In genomic region chr16:24094660-24095059, GRCh38 we compare ENCODE assay signal across 28 cellular contexts.
DNase-seq lines count a peak whose midpoint lies in the region; ATAC-seq lines count a peak whose summit lies in the region.
"Had no signal": no experiment of that assay in that cellular context is flagged by ENCODE, and none has a peak within 500 bp of the region (broad histone marks: within the 10 kb centered on the region; RNA-seq: fewer than 3 reads in every experiment).

No MANE protein-coding gene starts in this region.

- no peak overlapping the region for H3K27ac ChIP-seq in CD8-positive, alpha-beta memory T cell (ENCODE audit: low read depth, low read length)
- H3K27ac ChIP-seq in Karpas-422 (ENCODE audit: low read length), result no peak overlapping the region
- H3K27ac ChIP-seq: A549, C4-2B, GM23248 had no signal

- peak overlapping the region; percentile 2 for H3K27ac Mint-ChIP-seq in activated T-cell treated with anti-CD3 and anti-CD28 coated beads, Interleukin-2, amount 50 U/mL, for 72 hours
- H3K27ac Mint-ChIP-seq in CD8-positive, alpha-beta memory T cell, result peak overlapping the region in 6 of 8 donors; percentile 3 to 94 (median 70)
- H3K27ac Mint-ChIP-seq in T-helper 17 cell, result peak overlapping the region; percentile 12
- peak overlapping the region; percentile 14 to 75 for H3K27ac Mint-ChIP-seq in effector memory CD8-positive, alpha-beta T cell
- H3K27ac Mint-ChIP-seq: CD8-positive, alpha-beta T cell had no signal

- no peak overlapping the region for H2AFZ ChIP-seq in Karpas-422 (ENCODE audit: low read length)
- H2AFZ ChIP-seq: GM23248 had no signal

- no peaks in the 10 kb centered on the region for H3K4me1 ChIP-seq in CD8-positive, alpha-beta memory T cell (ENCODE audit: insufficient read depth, low read length)
- no peaks in the 10 kb centered on the region for H3K4me1 ChIP-seq in Karpas-422 (ENCODE audit: low read length)
- H3K4me1 ChIP-seq: A549 had no signal

- no peaks in the 10 kb centered on the region for H3K27me3 Mint-ChIP-seq in activated T-cell treated with anti-CD3 and anti-CD28 coated beads, Interleukin-2, amount 50 U/mL, for 72 hours (ENCODE audit: low read depth)
- peaks cover 0 to 2% of the 10 kb centered on the region in 2 donors for H3K27me3 Mint-ChIP-seq in CD8-positive, alpha-beta memory T cell
- H3K27me3 Mint-ChIP-seq in T-helper 17 cell, result no peaks in the 10 kb centered on the region
- H3K27me3 Mint-ChIP-seq in effector memory CD8-positive, alpha-beta T cell, result no peaks in the 10 kb centered on the region

- H3K9me2 ChIP-seq in Karpas-422 (replicated peaks; ENCODE audit: insufficient read depth, low read length), result no peaks in the 10 kb centered on the region

- peaks cover 8 to 13% of the 10 kb centered on the region in 2 donors for H3K9me3 Mint-ChIP-seq in activated T-cell treated with anti-CD3 and anti-CD28 coated beads, Interleukin-2, amount 50 U/mL, for 72 hours
- peaks cover 11 to 22% (median 17%) of the 10 kb centered on the region in 5 donors for H3K9me3 Mint-ChIP-seq in CD8-positive, alpha-beta memory T cell
- peaks cover 0 to 5% of the 10 kb centered on the region in 2 donors for H3K9me3 Mint-ChIP-seq in effector memory CD8-positive, alpha-beta T cell

- H3K9me3 ChIP-seq in CD8-positive, alpha-beta memory T cell (ENCODE audit: low read length), result peaks cover 14% of the 10 kb centered on the region
- H3K9me3 ChIP-seq in T-helper 17 cell (ENCODE audit: control insufficient read depth, low read length, poor library complexity, severe bottlenecking) (no peaks in the 10 kb centered on the region), Karpas-422 (ENCODE audit: low read length) (no peaks in the 10 kb centered on the region)

- H3K79me2 ChIP-seq in Karpas-422 (ENCODE audit: low read length), result no peaks in the 10 kb centered on the region

- POLR2A ChIA-PET in CD8-positive, alpha-beta memory T cell (lab: Charles Lee), result no interaction called here

- no peak for ATAC-seq in activated T-cell treated with anti-CD3 and anti-CD28 coated beads, Interleukin-2, amount 50 U/mL, for 72 hours (replicated peaks in 1 of 2)
- no peak for ATAC-seq in T-helper 17 cell
- no peak for ATAC-seq in effector memory CD8-positive, alpha-beta T cell (replicated peaks)
- ATAC-seq: A549; CD8-positive, alpha-beta T cell; GM12878; PC-3 had no signal

- H3K4me3 Mint-ChIP-seq in activated T-cell treated with anti-CD3 and anti-CD28 coated beads, Interleukin-2, amount 50 U/mL, for 72 hours, result no peak overlapping the region
- no peak overlapping the region for H3K4me3 Mint-ChIP-seq in CD8-positive, alpha-beta memory T cell
- H3K4me3 Mint-ChIP-seq in T-helper 17 cell, result peak overlapping the region; percentile 37
- no peak overlapping the region for H3K4me3 Mint-ChIP-seq in effector memory CD8-positive, alpha-beta T cell
- H3K4me3 Mint-ChIP-seq: CD8-positive, alpha-beta T cell had no signal

- no peak overlapping the region for H3K4me3 ChIP-seq in CD8-positive, alpha-beta memory T cell (ENCODE audit: low read length)
- no peak overlapping the region for H3K4me3 ChIP-seq in Karpas-422 (ENCODE audit: low read length)
- H3K4me3 ChIP-seq: A549, GM12878, GM23248 had no signal

- peaks cover 37% of the 10 kb centered on the region for H3K36me3 ChIP-seq in CD8-positive, alpha-beta memory T cell (ENCODE audit: insufficient read depth, low read length)
- no peaks in the 10 kb centered on the region for H3K36me3 ChIP-seq in Karpas-422 (ENCODE audit: insufficient read depth, low read length)

- H3K9ac ChIP-seq in Karpas-422 (ENCODE audit: low read length), result no peak overlapping the region
- H3K9ac ChIP-seq: GM23248 had no signal

- no peaks in the 10 kb centered on the region for H4K20me1 ChIP-seq in Karpas-422 (ENCODE audit: insufficient read depth, low read depth, low read length)

- no peak overlapping the region for H3K4me2 ChIP-seq in Karpas-422 (ENCODE audit: low read depth, low read length, poor library complexity, severe bottlenecking)
- H3K4me2 ChIP-seq: A549 had no signal

- peaks cover 11 to 35% of the 10 kb centered on the region in 2 donors for H3K36me3 Mint-ChIP-seq in activated T-cell treated with anti-CD3 and anti-CD28 coated beads, Interleukin-2, amount 50 U/mL, for 72 hours (ENCODE audit: insufficient read depth in 2 of 2)
- H3K36me3 Mint-ChIP-seq in CD8-positive, alpha-beta memory T cell, result peaks cover 41 to 90% (median 42%) of the 10 kb centered on the region in 3 donors
- peaks cover 17% of the 10 kb centered on the region for H3K36me3 Mint-ChIP-seq in T-helper 17 cell (ENCODE audit: low read depth)
- H3K36me3 Mint-ChIP-seq in effector memory CD8-positive, alpha-beta T cell (ENCODE audit: insufficient read depth), result peaks cover 43% of the 10 kb centered on the region

- no peak for DNase-seq in activated T-cell treated with anti-CD3 and anti-CD28 coated beads, Interleukin-2, amount 50 U/mL, for 72 hours
- DNase-seq in activated T-cell treated with anti-CD3 and anti-CD28 coated beads for 4 hours (no peak), T-helper 17 cell (no peak), islet precursor cell (no peak), Karpas-422 (no peak)
- no peak for DNase-seq in CD8-positive, alpha-beta memory T cell
- DNase-seq in effector memory CD8-positive, alpha-beta T cell, result no peak
- DNase-seq: AML-193; CD8-positive, alpha-beta T cell; DMS 273 treated with DMSO at 0.1 percent for 48 hours; DMS79; EL; GDM1; GM23248; H7; KG1; NCI-H1048; NCI-H1417; NCI-H1694; NCI-H2029 treated with DMSO at 0.1 percent for 48 hours; NCI-H446 treated with DMSO at 0.1 percent for 48 hours; NCI-H526; NCI-H82; NK-92 treated with Interleukin-12 subunit alpha and Interleukin-12 subunit beta, amount 100 ng/mL, for 24 hours; PC-3 had no signal

- CTCF ChIA-PET in CD8-positive, alpha-beta memory T cell (lab: Charles Lee), result no interaction called here

- H3K27me3 ChIP-seq in CD8-positive, alpha-beta memory T cell (ENCODE audit: insufficient read depth, low read length, poor library complexity, severe bottlenecking), result no peaks in the 10 kb centered on the region
- H3K27me3 ChIP-seq in Karpas-422 (ENCODE audit: low read length), result no peaks in the 10 kb centered on the region

- peaks cover 11% of the 10 kb centered on the region for H3K4me1 Mint-ChIP-seq in activated T-cell treated with anti-CD3 and anti-CD28 coated beads, Interleukin-2, amount 50 U/mL, for 72 hours (ENCODE audit: low read depth)
- H3K4me1 Mint-ChIP-seq in CD8-positive, alpha-beta memory T cell, result peaks cover 26 to 30% (median 29%) of the 10 kb centered on the region in 3 donors
- H3K4me1 Mint-ChIP-seq in T-helper 17 cell, result peaks cover 14% of the 10 kb centered on the region
- H3K4me1 Mint-ChIP-seq in effector memory CD8-positive, alpha-beta T cell (ENCODE audit: low read depth in 2 of 2), result peaks cover 16 to 37% of the 10 kb centered on the region in 2 donors

Comparison
In these comparisons a context has a peak if more than half of its experiments do, and no peak if none do; other contexts are left out.
1. H3K27ac Mint-ChIP-seq: peak in every context shown above with its lines; median percentile 70 in CD8-positive, alpha-beta memory T cell; 44 in effector memory CD8-positive, alpha-beta T cell; 12 in T-helper 17 cell; 2 in activated T-cell treated with anti-CD3 and anti-CD28 coated beads, Interleukin-2, amount 50 U/mL, for 72 hours.